8 cellular contexts compared by ENCODE assay signal in genomic region chr7:140062528-140063299, GRCh38. TPM values are rescaled to one million over a fixed set of nuclear protein-coding genes. Genes with fewer than 3 reads are reported as not detected.
DNase-seq lines count a peak whose midpoint lies in the region; ATAC-seq and TF ChIP-seq lines count a peak whose summit lies in the region.

Gene PARP12, minus strand, starts transcription at chr7:140062951. Its CDS starts 104 bp downstream, at chr7:140062847.

- CTCF ChIA-PET in CD4-positive, alpha-beta T cell (lab: Charles Lee) = interaction anchor here (0.8 to 1.1 kb wide), 2 partner anchors 23 to 115 kb away, joined by 3 read pairs; no protein-coding TSS in a partner anchor

- intact Hi-C loops in CD4-positive, alpha-beta T cell (cut with DNase I, micrococcal nuclease) = loop anchor here (2.0 to 10.0 kb wide), 7 partner anchors 112 to 1490 kb away; partner anchors contain the start of genes AGK (in 1 of the 2), MKRN1 (in 1 of the 2) and SLC37A3 (in 1 of the 2)

- peak within 1 kb of the TSS; percentile 82 for H3K27ac ChIP-seq in CD4-positive, alpha-beta T cell (ENCODE audit: low read depth, low read length)
- H3K27ac ChIP-seq in esophagus (ENCODE audit: low read depth in 2 of 2, low read length in 1 of 2) (peak within 1 kb of the TSS; percentile 91 to 96), muscle layer of colon (ENCODE audit: low read depth, low read length) (peak within 1 kb of the TSS; percentile 77)

- no peaks in the 10 kb centered on the region for H3K4me1 ChIP-seq in NT2/D1 (ENCODE audit: insufficient read depth, insufficient read length)
- H3K4me1 ChIP-seq in esophagus (ENCODE audit: control insufficient read depth in 2 of 2, insufficient read depth in 2 of 2, low read length in 1 of 2) = peaks cover 3 to 23% of the 10 kb centered on the region in 2 donors
- peaks cover 24% of the 10 kb centered on the region for H3K4me1 ChIP-seq in muscle layer of colon (ENCODE audit: insufficient read depth, low read length)

- peak within 1 kb of the TSS; percentile 85 for H3K4me3 Mint-ChIP-seq in CD4-positive, alpha-beta T cell

- H3K9ac ChIP-seq in NT2/D1 (ENCODE audit: insufficient read length, low read depth) = peak within 1 kb of the TSS; percentile 67
- H3K9ac ChIP-seq in muscle layer of colon (ENCODE audit: low read length) = peak within 1 kb of the TSS; percentile 80

- no peaks in the 10 kb centered on the region for H3K27me3 ChIP-seq in CD4-positive, alpha-beta T cell (ENCODE audit: control insufficient read depth, insufficient read depth, low read length)
- H3K27me3 ChIP-seq in NT2/D1 (ENCODE audit: insufficient read depth, insufficient read length) (peaks cover 38% of the 10 kb centered on the region), esophagus (ENCODE audit: control insufficient read depth in 1 of 2, insufficient read depth in 2 of 2, low read length in 2 of 2) (no peaks in the 10 kb centered on the region), muscle layer of colon (ENCODE audit: control insufficient read depth in 1 of 2, insufficient read depth in 2 of 2, low read length in 2 of 2) (no peaks in the 10 kb centered on the region)

- peaks cover 8% of the 10 kb centered on the region for H3K9me3 Mint-ChIP-seq in CD4-positive, alpha-beta T cell

- H3K9me3 ChIP-seq in CD4-positive, alpha-beta T cell (ENCODE audit: control insufficient read depth, low read length) = peaks cover 14% of the 10 kb centered on the region
- H3K9me3 ChIP-seq in NT2/D1 (ENCODE audit: insufficient read depth, low read length) = peaks cover 15% of the 10 kb centered on the region
- no peaks in the 10 kb centered on the region for H3K9me3 ChIP-seq in esophagus (ENCODE audit: control insufficient read depth in 2 of 2, insufficient read depth in 1 of 2, low read depth in 1 of 2, low read length in 1 of 2)
- no peaks in the 10 kb centered on the region for H3K9me3 ChIP-seq in muscle layer of colon (ENCODE audit: low read length)

- H3K4me3 ChIP-seq in NT2/D1 (ENCODE audit: insufficient read length, low read depth) (peak within 1 kb of the TSS; percentile 51), esophagus (ENCODE audit: low read depth in 1 of 2, low read length in 2 of 2) (peak within 1 kb of the TSS; percentile 72 to 88), muscle layer of colon (ENCODE audit: low read depth in 1 of 2, low read length in 2 of 2) (peak within 1 kb of the TSS; percentile 81 to 92)

- ATAC-seq in CD4-positive, alpha-beta T cell (ENCODE audit: poor library complexity) = peak; percentile 67
- peak; percentile 90 for ATAC-seq in GM19438 (IDR thresholded peaks at IDR 0.05; ENCODE audit: low read depth, unreplicated experiment)
- ATAC-seq in HG03571 (IDR thresholded peaks at IDR 0.05; ENCODE audit: unreplicated experiment) = peak; percentile 92

- POLR2A ChIA-PET in CD4-positive, alpha-beta T cell (lab: Charles Lee) = interaction anchor here (0.6 to 4.5 kb wide), 11 partner anchors 8 to 1675 kb away, joined by 3 to 36 read pairs (median 3); partner anchors contain the start of genes KDM7A, LUC7L2 and SSBP1

- H3K36me3 ChIP-seq in NT2/D1 (ENCODE audit: insufficient read depth, insufficient read length, low read length) = no peaks in the 10 kb centered on the region
- H3K36me3 ChIP-seq in esophagus (ENCODE audit: control insufficient read depth in 2 of 2, insufficient read depth in 2 of 2, low read length in 1 of 2) = no peaks in the 10 kb centered on the region
- H3K36me3 ChIP-seq in muscle layer of colon (ENCODE audit: insufficient read depth, low read length) = no peaks in the 10 kb centered on the region

- peak; percentile 71 to 93 (median 84) for DNase-seq in CD4-positive, alpha-beta T cell
- DNase-seq in NT2/D1 (ENCODE audit: low read depth, low spot score) (peak; percentile 25), activated T-cell treated with anti-CD3 and anti-CD28 coated beads for 4 hours (peak; percentile 81)
- peak; percentile 67 for DNase-seq in stimulated activated CD8-positive, alpha-beta memory T cell treated with anti-CD3 and anti-CD28 coated beads, Interleukin-7, amount 100 ng/mL, for 24 hours (ENCODE audit: low read depth)

- no peak for TF ChIP-seq CTCF in CD4-positive, alpha-beta T cell (IDR thresholded peaks at IDR 0.05)

- peaks cover 55% of the 10 kb centered on the region for H3K4me1 Mint-ChIP-seq in CD4-positive, alpha-beta T cell (ENCODE audit: low read depth)

- no peaks in the 10 kb centered on the region for H3K27me3 Mint-ChIP-seq in CD4-positive, alpha-beta T cell

- H3K27ac Mint-ChIP-seq in CD4-positive, alpha-beta T cell = peak within 1 kb of the TSS; percentile 83

- H3K36me3 Mint-ChIP-seq in CD4-positive, alpha-beta T cell (ENCODE audit: low read depth) = peaks cover 27% of the 10 kb centered on the region

- 0% methylated on average over 69 to 106 of the region's 106 CpGs for WGBS in esophagus, 2 donors

RNA-seq across cellular contexts. Expression of gene PARP12, which starts in this region (rescaled TPM):
- 10 to 100 TPM; 76.7 to 78.5 TPM for total RNA-seq in CD4-positive, alpha-beta T cell
- polyA plus RNA-seq in esophagus = 10 to 100 TPM; 10.2 to 13.0 TPM

Comparison
In these comparisons a context has a peak if more than half of its experiments do, and no peak if none do; other contexts are left out.
1. Peak in every context shown above with its lines: DNase-seq, ATAC-seq, H3K4me3 ChIP-seq and H3K27ac ChIP-seq.
2. DNase-seq: peak in every context shown above with its lines; median percentile 84 in CD4-positive, alpha-beta T cell; 81 in activated T-cell treated with anti-CD3 and anti-CD28 coated beads for 4 hours; 67 in stimulated activated CD8-positive, alpha-beta memory T cell treated with anti-CD3 and anti-CD28 coated beads, Interleukin-7, amount 100 ng/mL, for 24 hours; 25 in NT2/D1.